9 cellular contexts compared by ENCODE assay signal in the genomic region with DNA sequence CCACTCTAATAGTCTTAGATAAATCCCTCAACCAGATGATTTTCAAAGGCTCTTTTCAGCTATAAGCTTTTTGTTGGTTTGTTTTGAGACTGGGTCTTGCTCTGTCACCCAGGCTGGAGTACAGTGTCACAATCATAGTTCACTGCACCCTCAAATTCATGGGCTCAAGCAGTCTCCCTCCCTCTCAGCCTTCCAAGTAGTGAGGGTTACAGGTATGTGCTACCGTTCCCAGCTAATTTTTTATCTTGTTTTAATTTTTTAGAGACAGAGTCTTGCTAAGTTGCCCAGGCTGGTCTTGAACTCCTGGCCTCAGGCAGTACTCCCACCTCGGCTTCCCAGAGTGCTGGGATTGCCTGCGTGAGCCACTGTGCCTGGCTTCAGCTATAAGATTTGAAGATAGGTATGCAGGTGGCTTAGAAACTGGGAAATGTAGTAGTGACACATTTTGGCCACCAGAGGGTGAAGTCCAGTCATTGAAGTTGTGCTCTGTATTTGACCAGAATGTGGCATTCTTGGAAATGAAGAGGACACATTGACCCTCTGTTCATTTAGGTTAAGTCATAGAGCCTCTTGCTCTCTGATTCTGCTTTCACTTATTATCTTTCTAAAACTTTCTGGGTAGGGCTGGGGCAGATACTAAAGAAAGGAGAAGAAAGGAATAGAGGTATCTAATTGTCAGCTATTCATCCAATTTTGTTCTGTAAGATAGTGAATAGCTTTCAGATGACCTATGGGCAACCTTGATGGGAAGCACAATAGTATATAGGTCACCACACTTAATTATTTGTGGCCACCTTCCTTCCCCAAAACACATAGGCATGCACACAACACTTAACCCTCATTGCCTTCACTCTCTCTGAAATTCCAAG. TPM values are rescaled to one million over a fixed set of nuclear protein-coding genes. Genes with fewer than 3 reads are reported as not detected.
DNase-seq lines count a peak whose midpoint lies in the region; ATAC-seq, FAIRE-seq and TF ChIP-seq lines count a peak whose summit lies in the region.
"Had no signal": no experiment of that assay in that cellular context is flagged by ENCODE, and none has a peak within 500 bp of the region (broad histone marks: within the 10 kb centered on the region; RNA-seq: fewer than 3 reads in every experiment).

No MANE protein-coding gene starts in this region.

- H3K27me3 ChIP-seq in NT2/D1 (ENCODE audit: insufficient read depth, insufficient read length) (no peaks in the 10 kb centered on the region), stomach (no peaks in the 10 kb centered on the region)

- peak; percentile 74 for TF ChIP-seq CTCF in kidney (IDR thresholded peaks at IDR 0.05; ENCODE audit: borderline replicate concordance, extremely low read depth, insufficient read depth)
- peak in 5 of 7 experiments; percentile 60 to 79 (median 67) for TF ChIP-seq CTCF in stomach (IDR thresholded peaks at IDR 0.05)

- no peak for TF ChIP-seq POLR2A in stomach (IDR thresholded peaks at IDR 0.05)

- H3K4me3 Mint-ChIP-seq in activated T-cell treated with anti-CD3 and anti-CD28 coated beads, Interleukin-2, amount 50 U/mL, for 4 hours, result no peak overlapping the region
- H3K4me3 Mint-ChIP-seq: dendritic cell treated with granulocyte-macrophage colony-stimulating factor and Interleukin-4, amounts not matched to agents 40 ng/mL and 50 ng/mL, for 4 days had no signal

- H3K9me3 Mint-ChIP-seq in activated T-cell treated with anti-CD3 and anti-CD28 coated beads, Interleukin-2, amount 50 U/mL, for 4 hours, result no peaks in the 10 kb centered on the region
- H3K9me3 Mint-ChIP-seq: dendritic cell treated with granulocyte-macrophage colony-stimulating factor and Interleukin-4, amounts not matched to agents 40 ng/mL and 50 ng/mL, for 4 days had no signal

- no peak overlapping the region for H3K4me3 ChIP-seq in NT2/D1 (ENCODE audit: insufficient read length, low read depth)
- H3K4me3 ChIP-seq in kidney (ENCODE audit: low read length in 2 of 2), result no peak overlapping the region
- H3K4me3 ChIP-seq in stomach, result no peak overlapping the region

- H3K4me1 ChIP-seq in NT2/D1 (ENCODE audit: insufficient read depth, insufficient read length) (no peaks in the 10 kb centered on the region), kidney (ENCODE audit: control insufficient read depth in 1 of 2, insufficient read depth in 1 of 2, low read depth in 1 of 2, low read length in 2 of 2) (no peaks in the 10 kb centered on the region), stomach (peaks cover 0 to 13% (median 2%) of the 10 kb centered on the region in 4 donors)

- ATAC-seq in activated T-cell treated with anti-CD3 and anti-CD28 coated beads, Interleukin-2, amount 50 U/mL, for 4 hours, result peak; percentile 46 to 70
- peak; percentile 61 for ATAC-seq in HG02571 (IDR thresholded peaks at IDR 0.05; ENCODE audit: unreplicated experiment)
- no peak for ATAC-seq in HG03196 (IDR thresholded peaks at IDR 0.05; ENCODE audit: unreplicated experiment)

- no peak for FAIRE-seq in kidney (lab: Jason Lieb, UNC)

- DNase-seq in activated T-cell treated with anti-CD3 and anti-CD28 coated beads, Interleukin-2, amount 50 U/mL, for 4 hours, result no peak
- no peak for DNase-seq in activated T-cell treated with anti-CD3 and anti-CD28 coated beads, Interleukin-2, amount 50 U/mL, for 1 hour
- DNase-seq in NT2/D1 (ENCODE audit: low read depth, low spot score) (peak; percentile 46), T47D (ENCODE audit: low read depth in 1 of 2, low spot score in 1 of 2) (peak; percentile 58 to 90), kidney (peak; percentile 35), stomach (peak; percentile 44)

- H3K9ac ChIP-seq in NT2/D1 (ENCODE audit: insufficient read length, low read depth), result no peak overlapping the region
- H3K9ac ChIP-seq in kidney (ENCODE audit: low read length in 2 of 2), result no peak overlapping the region

- H3K4me1 Mint-ChIP-seq in activated T-cell treated with anti-CD3 and anti-CD28 coated beads, Interleukin-2, amount 50 U/mL, for 4 hours (ENCODE audit: low read depth), result peaks cover 33% of the 10 kb centered on the region

- H3K27ac ChIP-seq in kidney (ENCODE audit: low read depth in 2 of 2, low read length in 2 of 2), result no peak overlapping the region
- H3K27ac ChIP-seq in stomach, result no peak overlapping the region

- H3K36me3 ChIP-seq in NT2/D1 (ENCODE audit: insufficient read depth, insufficient read length, low read length), result peaks cover 7% of the 10 kb centered on the region
- no peaks in the 10 kb centered on the region for H3K36me3 ChIP-seq in kidney (ENCODE audit: control insufficient read depth in 1 of 2, insufficient read depth in 2 of 2, low read length in 2 of 2)
- peaks cover 8 to 49% (median 29%) of the 10 kb centered on the region in 4 donors for H3K36me3 ChIP-seq in stomach

- in situ Hi-C loops in T47D (cut with HindIII; ENCODE audit: low pct_unique_long_range_greater_than_20kb, low sequenced_read_pairs), result no loop called here

- 39 to 54% (median 51%) methylated on average over 3 of the region's 3 CpGs for WGBS in stomach, 5 donors

- intact Hi-C loops in kidney (cut with DNase I), result no loop called here
- intact Hi-C loops in stomach (cut with DNase I; ENCODE audit: low total_unique reads), result no loop called here

- H3K9me3 ChIP-seq in NT2/D1 (ENCODE audit: insufficient read depth, low read length), result no peaks in the 10 kb centered on the region
- no peaks in the 10 kb centered on the region for H3K9me3 ChIP-seq in kidney (ENCODE audit: control insufficient read depth in 1 of 2, low read length in 2 of 2)
- no peaks in the 10 kb centered on the region for H3K9me3 ChIP-seq in stomach

- no peaks in the 10 kb centered on the region for H3K27me3 Mint-ChIP-seq in activated T-cell treated with anti-CD3 and anti-CD28 coated beads, Interleukin-2, amount 50 U/mL, for 4 hours (ENCODE audit: low read depth)
- H3K27me3 Mint-ChIP-seq: dendritic cell treated with granulocyte-macrophage colony-stimulating factor and Interleukin-4, amounts not matched to agents 40 ng/mL and 50 ng/mL, for 4 days had no signal

- H3K36me3 Mint-ChIP-seq in activated T-cell treated with anti-CD3 and anti-CD28 coated beads, Interleukin-2, amount 50 U/mL, for 4 hours (ENCODE audit: insufficient read depth), result peaks cover 41% of the 10 kb centered on the region

- no peak for TF ChIP-seq EP300 in stomach (IDR thresholded peaks at IDR 0.05)

RNA-seq across cellular contexts. Expression of a gene that starts 36.0 kb away (rescaled TPM):
- total RNA-seq in activated T-cell treated with anti-CD3 and anti-CD28 coated beads, Interleukin-2, amount 50 U/mL, for 4 hours, result 10 to 100 TPM; 16.8 to 19.6 (median 18.9) TPM
- 17.0 TPM for total RNA-seq in kidney
- polyA plus RNA-seq in kidney (ENCODE audit: insufficient read depth, low read depth, low replicate concordance), result 9.7 TPM
- total RNA-seq in stomach, result 10 to 100 TPM; 14.0 to 97.6 (median 18.3) TPM
- 10 to 100 TPM in 1 of 3 donors, 1 to 10 TPM in 2; 7.3 to 11.0 (median 7.6) TPM for polyA plus RNA-seq in stomach

Comparison
In these comparisons a context has a peak if more than half of its experiments do, and no peak if none do; other contexts are left out.
1. DNase-seq: peak in NT2/D1 (single experiment), T47D (2 of 2), kidney (single experiment) and stomach (single experiment); none in activated T-cell treated with anti-CD3 and anti-CD28 coated beads, Interleukin-2, amount 50 U/mL, for 4 hours (single experiment) and activated T-cell treated with anti-CD3 and anti-CD28 coated beads, Interleukin-2, amount 50 U/mL, for 1 hour (single experiment).